Comparison of ENCODE assay signal across 1 cellular context in the genomic region with DNA sequence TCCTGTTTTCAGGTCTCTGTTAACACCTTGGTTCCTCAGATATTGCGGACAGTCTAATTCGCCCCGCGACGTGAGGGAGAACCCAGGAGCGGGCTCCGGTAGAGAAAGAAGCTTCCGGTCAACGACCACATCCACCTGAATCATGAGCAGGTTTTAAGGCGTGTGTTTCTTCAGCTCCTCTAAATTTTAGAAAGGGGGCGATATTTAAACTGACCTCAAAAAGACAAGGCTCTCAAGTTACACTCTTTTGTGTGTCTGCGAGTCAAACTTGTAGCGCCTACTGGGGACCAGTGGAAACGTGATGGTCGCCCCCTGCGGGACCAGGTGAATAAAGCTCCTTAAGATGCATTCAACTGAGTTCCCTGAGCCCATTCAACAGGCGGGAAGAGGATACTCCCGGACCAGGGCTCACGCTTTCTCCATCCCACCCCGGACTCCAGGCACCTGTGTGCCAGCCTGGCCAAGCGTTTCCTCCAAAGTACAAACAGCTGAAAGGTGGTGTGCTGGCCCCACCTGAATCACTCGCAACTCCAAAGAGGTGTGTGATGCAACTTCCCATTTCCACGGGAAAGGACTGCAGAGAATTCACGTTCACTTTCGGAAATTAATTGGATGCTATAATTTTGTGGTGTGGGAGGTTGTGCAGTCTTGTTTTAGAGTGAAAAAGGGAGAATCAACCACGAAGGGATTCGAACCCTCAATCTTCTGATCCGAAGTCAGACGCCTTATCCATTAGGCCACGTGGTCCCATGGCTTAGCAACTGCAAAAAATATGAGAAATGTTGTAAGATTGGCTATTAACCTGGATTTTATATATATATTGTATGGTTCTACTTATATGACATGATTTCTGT.
A peak's percentile ranks its signal among the peaks of the same experiment; 100 is the strongest.
TF ChIP-seq lines count a peak whose summit lies in the region.

No MANE protein-coding gene starts in this region.

TF ChIP-seq in SK-N-SH, 30 proteins besides CTCF, POLR2A, EP300 and RAD21 (continued from another document):
- TF ChIP-seq TEAD4 (IDR thresholded peaks at IDR 0.05; ENCODE audit: borderline replicate concordance, insufficient read depth), result peak; percentile 79
